ENCODE assay signal across 22 cellular contexts in the genomic region with DNA sequence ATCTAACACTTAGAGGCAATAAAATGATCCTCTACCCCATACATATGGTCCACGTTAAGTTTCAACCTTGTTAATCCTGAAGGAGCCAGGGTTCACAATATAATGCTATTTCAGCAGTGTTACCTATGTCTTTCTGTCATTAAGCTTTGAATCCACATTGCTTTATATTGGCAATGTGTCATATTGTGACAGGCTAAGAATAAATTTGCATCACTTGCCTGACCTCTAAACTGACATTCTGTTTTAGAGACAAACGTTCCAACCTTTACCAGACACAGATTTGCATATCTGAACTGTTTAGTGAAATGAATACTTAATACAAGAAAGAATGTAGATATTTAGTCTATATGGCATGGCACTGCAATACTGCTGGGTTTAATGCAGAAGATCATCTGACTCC.
DNase-seq lines count a peak whose midpoint lies in the region.
"Had no signal": no experiment of that assay in that cellular context is flagged by ENCODE, and none has a peak within 500 bp of the region (broad histone marks: within the 10 kb centered on the region; RNA-seq: fewer than 3 reads in every experiment).

No MANE protein-coding gene starts in this region.

- H3K4me3 ChIP-seq in trophoblast cell (ENCODE audit: low read depth, low read length), result no peak overlapping the region
- H3K4me3 ChIP-seq: A549; BLaER1 treated with 17β-estradiol and CSF1 and Interleukin-3, amounts not matched to agents 10 nM and 100 nM; GM12878 had no signal

- no peak overlapping the region for H3K14ac ChIP-seq in trophoblast cell (ENCODE audit: low read length)

- no peak overlapping the region for H2AK5ac ChIP-seq in trophoblast cell (ENCODE audit: low read length)

- H3K36me3 ChIP-seq in trophoblast cell (ENCODE audit: control insufficient read depth in 1 of 2, insufficient read depth in 2 of 2, low read length in 2 of 2), result no peaks in the 10 kb centered on the region
- H3K36me3 ChIP-seq: BLaER1 treated with 17β-estradiol and CSF1 and Interleukin-3, amounts not matched to agents 10 nM and 100 nM had no signal

- no peak overlapping the region for H3K18ac ChIP-seq in trophoblast cell (ENCODE audit: low read length)

- H2BK5ac ChIP-seq in trophoblast cell (ENCODE audit: low read depth, low read length, poor library complexity), result no peak overlapping the region

- H3K23ac ChIP-seq in trophoblast cell (ENCODE audit: low read length), result no peak overlapping the region

- H2BK12ac ChIP-seq in trophoblast cell (ENCODE audit: low read length), result no peak overlapping the region

- H3K4ac ChIP-seq in trophoblast cell (ENCODE audit: low read depth, low read length), result no peak overlapping the region

- no peak overlapping the region for H3K9ac ChIP-seq in trophoblast cell (ENCODE audit: low read length)
- H3K9ac ChIP-seq: BLaER1 treated with 17β-estradiol and CSF1 and Interleukin-3, amounts not matched to agents 10 nM and 100 nM had no signal

- no peaks in the 10 kb centered on the region for H3K4me1 ChIP-seq in trophoblast cell (ENCODE audit: control insufficient read depth in 1 of 2, insufficient read depth in 2 of 2, low read length in 2 of 2)
- H3K4me1 ChIP-seq: A549; BLaER1 treated with 17β-estradiol and CSF1 and Interleukin-3, amounts not matched to agents 10 nM and 100 nM; Caco-2 had no signal

- no peak overlapping the region for H2BK120ac ChIP-seq in trophoblast cell (ENCODE audit: insufficient read depth, low read length, poor library complexity)

- peak; percentile 9 for DNase-seq in NCI-H82 (lab: John Stamatoyannopoulos, UW)
- DNase-seq in NCI-H82 treated with DMSO at 0.1 percent for 48 hours (lab: John Stamatoyannopoulos, UW; ENCODE audit: unreplicated experiment), result no peak
- peak; percentile 73 for DNase-seq in NCI-H526 treated with DMSO at 0.1 percent for 48 hours (lab: John Stamatoyannopoulos, UW)
- DNase-seq in caudate nucleus (lab: John Stamatoyannopoulos, UW), result no peak
- no peak for DNase-seq in trophoblast cell
- DNase-seq: AML-193; Caco-2; Calu3; CD4-positive, alpha-beta T cell; CD8-positive, alpha-beta T cell; DMS 273 treated with DMSO at 0.1 percent for 48 hours; DMS153; DMS53; DMS79; DND-41; EL; GDM1 had no signal

- no peaks in the 10 kb centered on the region for H3K79me2 ChIP-seq in trophoblast cell (ENCODE audit: control insufficient read depth, insufficient read depth, low read length, poor library complexity)

- WGBS in trophoblast cell (ENCODE audit: extremely low coverage, insufficient coverage, insufficient read length), result no CpG with 5 or more reads among the region's 2 CpGs

- H4K91ac ChIP-seq in trophoblast cell (ENCODE audit: low read depth, low read length), result no peak overlapping the region

- no peaks in the 10 kb centered on the region for H3K79me1 ChIP-seq in trophoblast cell (ENCODE audit: low read length)

- no peaks in the 10 kb centered on the region for H3K9me3 ChIP-seq in trophoblast cell (ENCODE audit: insufficient read depth, low read depth, low read length)
- H3K9me3 ChIP-seq: A549, Caco-2 had no signal

- H4K8ac ChIP-seq in trophoblast cell (ENCODE audit: low read depth, low read length), result no peak overlapping the region

- H2AFZ ChIP-seq in trophoblast cell (ENCODE audit: insufficient read depth, low read length, poor library complexity), result no peak overlapping the region

- H3K27me3 ChIP-seq in trophoblast cell (ENCODE audit: insufficient read depth, low read length), result no peaks in the 10 kb centered on the region
- H3K27me3 ChIP-seq: BLaER1 treated with 17β-estradiol and CSF1 and Interleukin-3, amounts not matched to agents 10 nM and 100 nM had no signal

- no peak overlapping the region for H3K4me2 ChIP-seq in trophoblast cell (ENCODE audit: low read length)
- H3K4me2 ChIP-seq: A549; BLaER1 treated with 17β-estradiol and CSF1 and Interleukin-3, amounts not matched to agents 10 nM and 100 nM had no signal

- H4K12ac ChIP-seq in trophoblast cell (ENCODE audit: low read depth, low read length), result no peak overlapping the region

- H3K27ac ChIP-seq in caudate nucleus (ENCODE audit: low read depth, low read length) (no peak overlapping the region), trophoblast cell (ENCODE audit: low read depth, low read length) (no peak overlapping the region)
- H3K27ac ChIP-seq: 22Rv1; A549; BLaER1 treated with 17β-estradiol and CSF1 and Interleukin-3, amounts not matched to agents 10 nM and 100 nM; C4-2B had no signal

Comparison
In these comparisons a context has a peak if more than half of its experiments do, and no peak if none do; other contexts are left out.
1. DNase-seq: peak in NCI-H82 (single experiment) and NCI-H526 treated with DMSO at 0.1 percent for 48 hours (single experiment); none in NCI-H82 treated with DMSO at 0.1 percent for 48 hours (single experiment), caudate nucleus (0 of 61) and trophoblast cell (0 of 2).